In genomic region chr22:49632199-49633009, GRCh38 we compare ENCODE assay signal across 8 cellular contexts.
A peak's percentile ranks its signal among the peaks of the same experiment; 100 is the strongest.
DNase-seq lines count a peak whose midpoint lies in the region; TF ChIP-seq lines count a peak whose summit lies in the region.

No MANE protein-coding gene starts in this region.

- no peak overlapping the region for H3K4ac ChIP-seq in H9 (ENCODE audit: low read depth, low read length)

- DNase-seq in AG10803 (ENCODE audit: low read depth) (peak; percentile 41), H9 (peak; percentile 80), RKO (ENCODE audit: low spot score) (peak; percentile 24), fibroblast of lung (ENCODE audit: low read depth in 2 of 2) (peak; percentile 41 to 52), OCI-M1 (lab: John Stamatoyannopoulos, UW) (no peak)
- DNase-seq in NK-92 treated with Interleukin-12 subunit alpha and Interleukin-12 subunit beta, amount 100 ng/mL, for 24 hours (lab: John Stamatoyannopoulos, UW): no peak
- no peak for DNase-seq in activated CD4-positive, alpha-beta T cell treated with anti-CD3 and anti-CD28 coated beads, Interleukin-2, amount 10 ng/mL, durations not matched to agents 24 days and 14 days

- H3K4me1 Mint-ChIP-seq in H9: peaks cover 8 to 17% of the 10 kb centered on the region in 2 experiments
- H3K4me1 Mint-ChIP-seq in activated CD4-positive, alpha-beta T cell treated with anti-CD3 and anti-CD28 coated beads, Interleukin-2, amount 10 ng/mL, durations not matched to agents 24 days and 14 days: no peaks in the 10 kb centered on the region

- peak overlapping the region; percentile 45 for H3K18ac ChIP-seq in H9 (ENCODE audit: insufficient read length, low read depth, low read length)

- H4K20me1 ChIP-seq in H9 (ENCODE audit: control insufficient read depth, insufficient read depth, insufficient read length) (no peaks in the 10 kb centered on the region), fibroblast of lung (ENCODE audit: control insufficient read depth, extremely low read depth, insufficient read depth, low read length) (no peaks in the 10 kb centered on the region)

- H3K27me3 Mint-ChIP-seq in H9 (ENCODE audit: low read depth): peaks cover 8% of the 10 kb centered on the region
- no peaks in the 10 kb centered on the region for H3K27me3 Mint-ChIP-seq in activated CD4-positive, alpha-beta T cell treated with anti-CD3 and anti-CD28 coated beads, Interleukin-2, amount 10 ng/mL, durations not matched to agents 24 days and 14 days

- H3K79me1 ChIP-seq in H9 (ENCODE audit: insufficient read depth, low read depth, low read length, poor library complexity, severe bottlenecking): no peaks in the 10 kb centered on the region

- H2BK5ac ChIP-seq in H9 (ENCODE audit: insufficient read length, low read length): no peak overlapping the region

- H3K4me2 ChIP-seq in H9 (ENCODE audit: insufficient read depth, insufficient read length, low read length) (peak overlapping the region; percentile 52), fibroblast of lung (ENCODE audit: extremely low read depth, insufficient read depth, low read length) (peak overlapping the region; percentile 71)

- no peaks in the 10 kb centered on the region for H3K23me2 ChIP-seq in H9 (ENCODE audit: insufficient read length, low read depth, low read length, poor library complexity, severe bottlenecking)

- H2AFZ ChIP-seq in H9 (ENCODE audit: low read length) (peak overlapping the region; percentile 50), fibroblast of lung (ENCODE audit: low read length) (peak overlapping the region; percentile 46)

- H3K56ac ChIP-seq in H9 (ENCODE audit: insufficient read length, low read depth, low read length): no peak overlapping the region

- TF ChIP-seq CTCF in AG10803 (conservative IDR thresholded peaks at IDR 0.05; ENCODE audit: low read length) (peak; percentile 71), H9 (conservative IDR thresholded peaks at IDR 0.05) (peak; percentile 97), fibroblast of lung (conservative IDR thresholded peaks at IDR 0.05 in 1 of 2, IDR thresholded peaks at IDR 0.05 in 1 of 2; ENCODE audit: low read depth in 1 of 2, low read length in 2 of 2) (peak; percentile 32 to 77)

- H2BK15ac ChIP-seq in H9 (ENCODE audit: low read depth, low read length): no peak overlapping the region

- H3K36me3 Mint-ChIP-seq in H9 (ENCODE audit: insufficient read depth in 1 of 3, low read depth in 3 of 3): no peaks in the 10 kb centered on the region
- H3K36me3 Mint-ChIP-seq in activated CD4-positive, alpha-beta T cell treated with anti-CD3 and anti-CD28 coated beads, Interleukin-2, amount 10 ng/mL, durations not matched to agents 24 days and 14 days (ENCODE audit: low read depth): peaks cover 1% of the 10 kb centered on the region

- H3K27me3 ChIP-seq in H9 (ENCODE audit: insufficient read depth, low read length): no peaks in the 10 kb centered on the region
- H3K27me3 ChIP-seq in fibroblast of lung (ENCODE audit: control insufficient read depth, insufficient read depth, low read length): no peaks in the 10 kb centered on the region
- H3K27me3 ChIP-seq in muscle layer of duodenum (ENCODE audit: low read depth, low read length): no peaks in the 10 kb centered on the region

- no peak overlapping the region for H4K91ac ChIP-seq in H9 (ENCODE audit: insufficient read length, low read depth, low read length)

- no peak overlapping the region for H2BK20ac ChIP-seq in H9 (ENCODE audit: low read depth, low read length, poor library complexity, severe bottlenecking)

- no CpG with 5 or more reads among the region's 51 CpGs for WGBS in H9 (ENCODE audit: extremely low coverage, insufficient read length, low lambda C conversion rate)

- no peak overlapping the region for H3K23ac ChIP-seq in H9 (ENCODE audit: insufficient read length, low read depth, low read length)

- H3K27ac ChIP-seq in H9 (ENCODE audit: insufficient read length, low read depth, low read length): no peak overlapping the region
- H3K27ac ChIP-seq in fibroblast of lung (ENCODE audit: insufficient read depth, low read length): no peak overlapping the region
- H3K27ac ChIP-seq in muscle layer of duodenum (ENCODE audit: low read length): no peak overlapping the region

- H3K36me3 ChIP-seq in fibroblast of lung (ENCODE audit: control insufficient read depth, insufficient read depth, low read length): no peaks in the 10 kb centered on the region
- no peaks in the 10 kb centered on the region for H3K36me3 ChIP-seq in muscle layer of duodenum (ENCODE audit: control insufficient read depth in 1 of 2, insufficient read depth in 2 of 2, low read length in 2 of 2)

- no peak overlapping the region for H2AK5ac ChIP-seq in H9 (ENCODE audit: insufficient read length, low read length)

- no peak overlapping the region for H2BK120ac ChIP-seq in H9 (ENCODE audit: low read depth, low read length, poor library complexity, severe bottlenecking)

- no peaks in the 10 kb centered on the region for H3K9me3 Mint-ChIP-seq in H9
- H3K9me3 Mint-ChIP-seq in activated CD4-positive, alpha-beta T cell treated with anti-CD3 and anti-CD28 coated beads, Interleukin-2, amount 10 ng/mL, durations not matched to agents 24 days and 14 days: no peaks in the 10 kb centered on the region

- H3K9me3 ChIP-seq in H9 (ENCODE audit: control insufficient read depth, low read depth, low read length): no peaks in the 10 kb centered on the region
- no peaks in the 10 kb centered on the region for H3K9me3 ChIP-seq in fibroblast of lung (ENCODE audit: control insufficient read depth, insufficient read depth, low read depth, low read length)
- no peaks in the 10 kb centered on the region for H3K9me3 ChIP-seq in muscle layer of duodenum (ENCODE audit: control insufficient read depth in 1 of 2, low read length in 2 of 2)

- intact Hi-C loops in activated CD4-positive, alpha-beta T cell treated with anti-CD3 and anti-CD28 coated beads, Interleukin-2, amount 10 ng/mL, durations not matched to agents 24 days and 14 days (cut with micrococcal nuclease): no loop called here

- H3T11ph ChIP-seq in H9 (ENCODE audit: low read length): no peak overlapping the region

- H3K79me2 ChIP-seq in H9 (ENCODE audit: insufficient read depth, low read length) (no peaks in the 10 kb centered on the region), fibroblast of lung (ENCODE audit: control insufficient read depth, insufficient read depth, low read length) (no peaks in the 10 kb centered on the region)

- H3K4me3 Mint-ChIP-seq in H9: peak overlapping the region; percentile 57 to 65; a peak in 4 of 5 replicates
- H3K4me3 Mint-ChIP-seq in activated CD4-positive, alpha-beta T cell treated with anti-CD3 and anti-CD28 coated beads, Interleukin-2, amount 10 ng/mL, durations not matched to agents 24 days and 14 days: no peak overlapping the region

- H3K27ac Mint-ChIP-seq in H9: peak overlapping the region in 1 of 3 experiments; percentile 92; a peak in 3 of 7 replicates
- no peak overlapping the region for H3K27ac Mint-ChIP-seq in activated CD4-positive, alpha-beta T cell treated with anti-CD3 and anti-CD28 coated beads, Interleukin-2, amount 10 ng/mL, durations not matched to agents 24 days and 14 days

- H3K14ac ChIP-seq in H9 (ENCODE audit: insufficient read depth, low read length): peak overlapping the region; percentile 92

- no peak overlapping the region for H4K5ac ChIP-seq in H9 (ENCODE audit: insufficient read length, low read depth, low read length)

- H3K4me1 ChIP-seq in H9 (ENCODE audit: insufficient read depth, low read length) (peaks cover 3% of the 10 kb centered on the region; the same call in 1 of the 2 replicates), fibroblast of lung (ENCODE audit: control insufficient read depth, extremely low read depth, insufficient read depth, low read length) (no peaks in the 10 kb centered on the region), muscle layer of duodenum (ENCODE audit: control insufficient read depth in 1 of 2, insufficient read depth in 2 of 2, low read length in 2 of 2) (peaks cover 0 to 4% of the 10 kb centered on the region in 2 donors)

- peak overlapping the region; percentile 25; the same call in 1 of the 2 replicates for H3K4me3 ChIP-seq in AG10803 (ENCODE audit: low read length)
- H3K4me3 ChIP-seq in fibroblast of lung (replicated peaks in 1 of 4; ENCODE audit: control extremely low read depth in 1 of 4, insufficient read depth in 1 of 4, low read depth in 3 of 4, low read length in 4 of 4): peak overlapping the region in 2 of 4 experiments; percentile 17 to 41
- peak overlapping the region; percentile 18 to 48 for H3K4me3 ChIP-seq in muscle layer of duodenum (ENCODE audit: low read depth in 1 of 2, low read length in 2 of 2)

- H2BK12ac ChIP-seq in H9 (ENCODE audit: insufficient read length, low read depth, low read length): peak overlapping the region; percentile 17

- H3K9ac ChIP-seq in H9 (ENCODE audit: extremely low read depth, insufficient read length, low read length) (no peak overlapping the region), fibroblast of lung (ENCODE audit: insufficient read depth, low read length) (no peak overlapping the region)

- no peak overlapping the region for H4K8ac ChIP-seq in H9 (replicated peaks; ENCODE audit: insufficient read length, low read depth, low read length)

Comparison
In these comparisons a context has a peak if more than half of its experiments do, and no peak if none do; other contexts are left out.
1. DNase-seq: peak in AG10803 (single experiment), H9 (single experiment), RKO (single experiment) and fibroblast of lung (2 of 2); none in NK-92 treated with Interleukin-12 subunit alpha and Interleukin-12 subunit beta, amount 100 ng/mL, for 24 hours (single experiment), OCI-M1 (single experiment) and activated CD4-positive, alpha-beta T cell treated with anti-CD3 and anti-CD28 coated beads, Interleukin-2, amount 10 ng/mL, durations not matched to agents 24 days and 14 days (single experiment).
2. Peak in every context shown above with its lines, with median percentiles within 50 percentile points of each other: CTCF ChIP-seq.